In genomic region chr4:35772291-35772690, GRCh38 we compare ENCODE assay signal across 17 cellular contexts.
"Had no signal": no experiment of that assay in that cellular context is flagged by ENCODE, and none has a peak within 500 bp of the region (broad histone marks: within the 10 kb centered on the region; RNA-seq: fewer than 3 reads in every experiment).

No MANE protein-coding gene starts in this region.

- H3K4me3 Mint-ChIP-seq: activated CD8-positive, alpha-beta T cell treated with anti-CD3 and anti-CD28 coated beads for 36 hours; immature natural killer cell; naive thymus-derived CD8-positive, alpha-beta T cell; stimulated activated naive CD8-positive, alpha-beta T cell treated with anti-CD3 and anti-CD28 coated beads, Interleukin-15, amount 100 ng/mL, for 72 hours; T-helper 2 cell treated with Interferon-gamma antibody and Interleukin-4, amounts not matched to agents 5 μg/mL and 100 μg/mL, for 36 hours had no signal

- H3K27ac Mint-ChIP-seq: activated CD8-positive, alpha-beta T cell treated with anti-CD3 and anti-CD28 coated beads for 36 hours; immature natural killer cell; naive thymus-derived CD8-positive, alpha-beta T cell; stimulated activated naive CD8-positive, alpha-beta T cell treated with anti-CD3 and anti-CD28 coated beads, Interleukin-15, amount 100 ng/mL, for 72 hours; T-helper 2 cell treated with Interferon-gamma antibody and Interleukin-4, amounts not matched to agents 5 μg/mL and 100 μg/mL, for 36 hours had no signal

- H3K9me3 ChIP-seq: ascending aorta, neutrophil, testis had no signal

- DNase-seq: activated CD4-positive, alpha-beta T cell treated with anti-CD3 and anti-CD28 coated beads for 1 hour; activated CD8-positive, alpha-beta memory T cell treated with anti-CD3 and anti-CD28 coated beads, Interleukin-2, amount 50 U/mL, for 4 hours; activated CD8-positive, alpha-beta T cell treated with anti-CD3 and anti-CD28 coated beads for 36 hours; central memory CD4-positive, alpha-beta T cell; effector CD4-positive, alpha-beta T cell; immature natural killer cell; naive thymus-derived CD8-positive, alpha-beta T cell; posterior cingulate gyrus; stimulated activated CD4-positive, alpha-beta T cell treated with anti-CD3 and anti-CD28 coated beads, Interleukin-4, amount 100 ng/mL, for 4 hours; stimulated activated naive CD8-positive, alpha-beta T cell treated with anti-CD3 and anti-CD28 coated beads, Interleukin-15, amount 100 ng/mL, for 72 hours; testis had no signal

- H3K36me3 ChIP-seq: ascending aorta, neutrophil had no signal

- H3K27ac ChIP-seq: ascending aorta, coronary artery, neutrophil, skin epidermis, testis had no signal

- H3K36me3 Mint-ChIP-seq: immature natural killer cell; naive thymus-derived CD8-positive, alpha-beta T cell had no signal

- H3K27me3 ChIP-seq: ascending aorta, neutrophil, testis had no signal

- H3K4me1 Mint-ChIP-seq: immature natural killer cell; naive thymus-derived CD8-positive, alpha-beta T cell; stimulated activated naive CD8-positive, alpha-beta T cell treated with anti-CD3 and anti-CD28 coated beads, Interleukin-15, amount 100 ng/mL, for 72 hours had no signal

- H3K4me1 ChIP-seq: ascending aorta, testis had no signal

- H3K9me3 Mint-ChIP-seq: activated CD8-positive, alpha-beta T cell treated with anti-CD3 and anti-CD28 coated beads for 36 hours; naive thymus-derived CD8-positive, alpha-beta T cell; stimulated activated naive CD8-positive, alpha-beta T cell treated with anti-CD3 and anti-CD28 coated beads, Interleukin-15, amount 100 ng/mL, for 72 hours; T-helper 2 cell treated with Interferon-gamma antibody and Interleukin-4, amounts not matched to agents 5 μg/mL and 100 μg/mL, for 36 hours had no signal

- ATAC-seq: activated CD8-positive, alpha-beta T cell treated with anti-CD3 and anti-CD28 coated beads for 36 hours; naive thymus-derived CD8-positive, alpha-beta T cell; stimulated activated naive CD8-positive, alpha-beta T cell treated with anti-CD3 and anti-CD28 coated beads, Interleukin-15, amount 100 ng/mL, for 72 hours had no signal

- H3K4me3 ChIP-seq: ascending aorta, coronary artery, skin epidermis, testis had no signal

- FAIRE-seq: endothelial cell of umbilical vein had no signal

- H3K27me3 Mint-ChIP-seq: activated CD8-positive, alpha-beta T cell treated with anti-CD3 and anti-CD28 coated beads for 36 hours; naive thymus-derived CD8-positive, alpha-beta T cell; stimulated activated naive CD8-positive, alpha-beta T cell treated with anti-CD3 and anti-CD28 coated beads, Interleukin-15, amount 100 ng/mL, for 72 hours had no signal
